In genomic region chr1:155017021-155017945, GRCh38 we compare ENCODE assay signal across 1 cellular context.
TF ChIP-seq lines count a peak whose summit lies in the region.

No MANE protein-coding gene starts in this region.

TF ChIP-seq in GM12878, 131 proteins besides CTCF, POLR2A, EP300 and RAD21 (continues in another document):
- TF ChIP-seq TARDBP (IDR thresholded peaks at IDR 0.05; ENCODE audit: borderline replicate concordance): 0 out of 2 replicates have a peak, but pooled peaks have one; percentile 35
- no peak for TF ChIP-seq BMI1 (IDR thresholded peaks at IDR 0.05; ENCODE audit: borderline replicate concordance)
- no peak for TF ChIP-seq CBX3 (IDR thresholded peaks at IDR 0.05; ENCODE audit: borderline replicate concordance, low read depth)
- no peak for TF ChIP-seq SKIL (IDR thresholded peaks at IDR 0.05; ENCODE audit: low read depth, poor library complexity, severe bottlenecking)
- TF ChIP-seq SREBF1 (IDR thresholded peaks at IDR 0.05; ENCODE audit: low read length): no peak
- peak; percentile 34; the same call in 1 of the 2 replicates for TF ChIP-seq MTA2 (IDR thresholded peaks at IDR 0.05; ENCODE audit: low read depth)
- TF ChIP-seq ZNF687 (IDR thresholded peaks at IDR 0.05): no peak
- TF ChIP-seq GATAD2B (conservative IDR thresholded peaks at IDR 0.05; ENCODE audit: low read depth): peak; percentile 93
- no peak for TF ChIP-seq HDAC6 (IDR thresholded peaks at IDR 0.05; ENCODE audit: unreplicated experiment)
- TF ChIP-seq JUNB (IDR thresholded peaks at IDR 0.05): no peak
- TF ChIP-seq SP1 (IDR thresholded peaks at IDR 0.05; ENCODE audit: low read depth, low read length): no peak
- TF ChIP-seq PAX5 (IDR thresholded peaks at IDR 0.05; ENCODE audit: borderline replicate concordance, low read depth, low read length): peak; percentile 46; the same call in 1 of the 2 replicates
- TF ChIP-seq ESRRA (IDR thresholded peaks at IDR 0.05; ENCODE audit: low read length): peak; percentile 31; the same call in 1 of the 2 replicates
- no peak for TF ChIP-seq IRF5 (IDR thresholded peaks at IDR 0.05; ENCODE audit: borderline replicate concordance)
- no peak for TF ChIP-seq ZBED1 (IDR thresholded peaks at IDR 0.05; ENCODE audit: borderline replicate concordance)
- peak; percentile 65; the same call in 1 of the 2 replicates for TF ChIP-seq TCF3 (IDR thresholded peaks at IDR 0.05; ENCODE audit: borderline replicate concordance, insufficient read depth, low read depth, low read length)
- TF ChIP-seq BCLAF1 (IDR thresholded peaks at IDR 0.05): no peak
- no peak for TF ChIP-seq CEBPZ (IDR thresholded peaks at IDR 0.05; ENCODE audit: low read depth, low read length)
- TF ChIP-seq FOXK2 (IDR thresholded peaks at IDR 0.05): no peak
- TF ChIP-seq SREBF2 (IDR thresholded peaks at IDR 0.05; ENCODE audit: low read length): no peak
- no peak for TF ChIP-seq SMAD5 (IDR thresholded peaks at IDR 0.05; ENCODE audit: low read depth)
- TF ChIP-seq BACH1 (IDR thresholded peaks at IDR 0.05; ENCODE audit: borderline replicate concordance): peak; percentile 78
- no peak for TF ChIP-seq CUX1 (IDR thresholded peaks at IDR 0.05; ENCODE audit: insufficient replicate concordance, low read depth, low read length)
- peak; percentile 86 for TF ChIP-seq NBN (IDR thresholded peaks at IDR 0.05)
- peak; percentile 92 for TF ChIP-seq YY1 (IDR thresholded peaks at IDR 0.05; ENCODE audit: low read depth, low read length)
- peak; percentile 34 to 60; a peak in 3 of 4 replicates for TF ChIP-seq BHLHE40 (IDR thresholded peaks at IDR 0.05; ENCODE audit: borderline replicate concordance in 1 of 2, low read depth in 2 of 2, low read length in 1 of 2)
- peak; percentile 100 for TF ChIP-seq SMARCA5 (IDR thresholded peaks at IDR 0.05)
- no peak for TF ChIP-seq ATF7 (IDR thresholded peaks at IDR 0.05; ENCODE audit: low read depth)
- TF ChIP-seq IKZF2 (IDR thresholded peaks at IDR 0.05): peak; percentile 70 to 77; a peak in 3 of 4 replicates
- 0 out of 2 replicates have a peak, but pooled peaks have one; percentile 35 for TF ChIP-seq ZNF207 (IDR thresholded peaks at IDR 0.05; ENCODE audit: borderline replicate concordance)
- TF ChIP-seq NFXL1 (IDR thresholded peaks at IDR 0.05; ENCODE audit: borderline replicate concordance): no peak
- peak; percentile 76; the same call in 1 of the 2 replicates for TF ChIP-seq EED (IDR thresholded peaks at IDR 0.05; ENCODE audit: low read depth)
- peak; percentile 85; the same call in 1 of the 2 replicates for TF ChIP-seq STAT1 (conservative IDR thresholded peaks at IDR 0.05)
- no peak for TF ChIP-seq HCFC1 (IDR thresholded peaks at IDR 0.05; ENCODE audit: low read length)
- TF ChIP-seq NFYA (IDR thresholded peaks at IDR 0.05; ENCODE audit: borderline replicate concordance, low read depth, low read length): no peak
